ENCODE assay signal across 1 cellular context in genomic region chr19:49487277-49488045, GRCh38.
A peak's percentile ranks its signal among the peaks of the same experiment; 100 is the strongest.
TF ChIP-seq lines count a peak whose summit lies in the region.

TSS of gene RPL13A (plus strand) at chr19:49487608. CDS start at chr19:49487630, 22 bp downstream.

TF ChIP-seq in HepG2, 621 proteins besides CTCF, POLR2A, EP300 and RAD21 (continued from another document and continues in another):
- peak; percentile 93; the same call in 1 of the 2 replicates for TF ChIP-seq HMGXB3 (CRISPR knock-in tag; IDR thresholded peaks at IDR 0.05; ENCODE audit: borderline replicate concordance)
- TF ChIP-seq ZNF510 (CRISPR knock-in tag; IDR thresholded peaks at IDR 0.05; ENCODE audit: low read depth): no peak
- TF ChIP-seq, protein P1, sequence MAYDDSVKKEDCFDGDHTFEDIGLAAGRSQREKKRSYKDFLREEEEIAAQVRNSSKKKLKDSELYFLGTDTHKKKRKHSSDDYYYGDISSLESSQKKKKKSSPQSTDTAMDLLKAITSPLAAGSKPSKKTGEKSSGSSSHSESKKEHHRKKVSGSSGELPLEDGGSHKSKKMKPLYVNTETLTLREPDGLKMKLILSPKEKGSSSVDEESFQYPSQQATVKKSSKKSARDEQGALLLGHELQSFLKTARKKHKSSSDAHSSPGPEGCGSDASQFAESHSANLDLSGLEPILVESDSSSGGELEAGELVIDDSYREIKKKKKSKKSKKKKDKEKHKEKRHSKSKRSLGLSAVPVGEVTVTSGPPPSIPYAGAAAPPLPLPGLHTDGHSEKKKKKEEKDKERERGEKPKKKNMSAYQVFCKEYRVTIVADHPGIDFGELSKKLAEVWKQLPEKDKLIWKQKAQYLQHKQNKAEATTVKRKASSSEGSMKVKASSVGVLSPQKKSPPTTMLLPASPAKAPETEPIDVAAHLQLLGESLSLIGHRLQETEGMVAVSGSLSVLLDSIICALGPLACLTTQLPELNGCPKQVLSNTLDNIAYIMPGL (CRISPR knock-in tag; IDR thresholded peaks at IDR 0.05; ENCODE audit: borderline replicate concordance in 1 of 2, low read depth in 1 of 2): peak; percentile 84 to 92
- no peak for TF ChIP-seq SOX6 (IDR thresholded peaks at IDR 0.05)
- peak; percentile 46; the same call in 1 of the 2 replicates for TF ChIP-seq SOX6 (CRISPR knock-in tag; IDR thresholded peaks at IDR 0.05)
- TF ChIP-seq ZNF572 (CRISPR knock-in tag; IDR thresholded peaks at IDR 0.05): peak; percentile 85; the same call in 1 of the 2 replicates
- no peak for TF ChIP-seq MAFK (conservative IDR thresholded peaks at IDR 0.05 in 1 of 2, IDR thresholded peaks at IDR 0.05 in 1 of 2; ENCODE audit: low read length in 2 of 2)
- TF ChIP-seq ATM (IDR thresholded peaks at IDR 0.05; ENCODE audit: borderline replicate concordance): no peak
- TF ChIP-seq PCBP2 (optimal IDR thresholded peaks at IDR 0.05; ENCODE audit: low read depth, low read length, poor library complexity, severe bottlenecking): no peak
- 0 out of 2 replicates have a peak, but pooled peaks have one; percentile 51 for TF ChIP-seq ZNF180 (CRISPR knock-in tag; IDR thresholded peaks at IDR 0.05; ENCODE audit: borderline replicate concordance, low read depth)
- 0 out of 2 replicates have a peak, but pooled peaks have one; percentile 39 for TF ChIP-seq ZBTB8A (CRISPR knock-in tag; IDR thresholded peaks at IDR 0.05; ENCODE audit: borderline replicate concordance, low read depth)
- TF ChIP-seq ZNF484 (CRISPR knock-in tag; IDR thresholded peaks at IDR 0.05; ENCODE audit: borderline replicate concordance, low read depth): no peak
- no peak for TF ChIP-seq ZNF552 (CRISPR knock-in tag; IDR thresholded peaks at IDR 0.05; ENCODE audit: borderline replicate concordance)
- no peak for TF ChIP-seq ZNF775 (CRISPR knock-in tag; IDR thresholded peaks at IDR 0.05; ENCODE audit: borderline replicate concordance)
- peak; percentile 72; the same call in 1 of the 2 replicates for TF ChIP-seq SAFB2 (CRISPR knock-in tag; IDR thresholded peaks at IDR 0.05; ENCODE audit: borderline replicate concordance, low read depth)
- no peak for TF ChIP-seq ZNF644 (CRISPR knock-in tag; IDR thresholded peaks at IDR 0.05; ENCODE audit: low read depth)
- TF ChIP-seq SIN3A (IDR thresholded peaks at IDR 0.05; ENCODE audit: borderline replicate concordance, low read depth, low read length): peak; percentile 89
- TF ChIP-seq FOSL1 (CRISPR knock-in tag; IDR thresholded peaks at IDR 0.05; ENCODE audit: borderline replicate concordance): no peak
- TF ChIP-seq JUN (CRISPR knock-in tag; IDR thresholded peaks at IDR 0.05): no peak
- TF ChIP-seq, protein P2, sequence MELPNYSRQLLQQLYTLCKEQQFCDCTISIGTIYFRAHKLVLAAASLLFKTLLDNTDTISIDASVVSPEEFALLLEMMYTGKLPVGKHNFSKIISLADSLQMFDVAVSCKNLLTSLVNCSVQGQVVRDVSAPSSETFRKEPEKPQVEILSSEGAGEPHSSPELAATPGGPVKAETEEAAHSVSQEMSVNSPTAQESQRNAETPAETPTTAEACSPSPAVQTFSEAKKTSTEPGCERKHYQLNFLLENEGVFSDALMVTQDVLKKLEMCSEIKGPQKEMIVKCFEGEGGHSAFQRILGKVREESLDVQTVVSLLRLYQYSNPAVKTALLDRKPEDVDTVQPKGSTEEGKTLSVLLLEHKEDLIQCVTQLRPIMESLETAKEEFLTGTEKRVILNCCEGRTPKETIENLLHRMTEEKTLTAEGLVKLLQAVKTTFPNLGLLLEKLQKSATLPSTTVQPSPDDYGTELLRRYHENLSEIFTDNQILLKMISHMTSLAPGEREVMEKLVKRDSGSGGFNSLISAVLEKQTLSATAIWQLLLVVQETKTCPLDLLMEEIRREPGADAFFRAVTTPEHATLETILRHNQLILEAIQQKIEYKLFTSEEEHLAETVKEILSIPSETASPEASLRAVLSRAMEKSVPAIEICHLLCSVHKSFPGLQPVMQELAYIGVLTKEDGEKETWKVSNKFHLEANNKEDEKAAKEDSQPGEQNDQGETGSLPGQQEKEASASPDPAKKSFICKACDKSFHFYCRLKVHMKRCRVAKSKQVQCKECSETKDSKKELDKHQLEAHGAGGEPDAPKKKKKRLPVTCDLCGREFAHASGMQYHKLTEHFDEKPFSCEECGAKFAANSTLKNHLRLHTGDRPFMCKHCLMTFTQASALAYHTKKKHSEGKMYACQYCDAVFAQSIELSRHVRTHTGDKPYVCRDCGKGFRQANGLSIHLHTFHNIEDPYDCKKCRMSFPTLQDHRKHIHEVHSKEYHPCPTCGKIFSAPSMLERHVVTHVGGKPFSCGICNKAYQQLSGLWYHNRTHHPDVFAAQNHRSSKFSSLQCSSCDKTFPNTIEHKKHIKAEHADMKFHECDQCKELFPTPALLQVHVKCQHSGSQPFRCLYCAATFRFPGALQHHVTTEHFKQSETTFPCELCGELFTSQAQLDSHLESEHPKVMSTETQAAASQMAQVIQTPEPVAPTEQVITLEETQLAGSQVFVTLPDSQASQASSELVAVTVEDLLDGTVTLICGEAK (IDR thresholded peaks at IDR 0.05): no peak
- TF ChIP-seq, protein P2 (CRISPR knock-in tag; IDR thresholded peaks at IDR 0.05): no peak
- TF ChIP-seq TSC22D2 (CRISPR knock-in tag; IDR thresholded peaks at IDR 0.05; ENCODE audit: borderline replicate concordance): peak; percentile 85; the same call in 1 of the 2 replicates
- TF ChIP-seq ZSCAN22 (CRISPR knock-in tag; IDR thresholded peaks at IDR 0.05): no peak
- no peak for TF ChIP-seq ZNF138 (CRISPR knock-in tag; IDR thresholded peaks at IDR 0.05; ENCODE audit: low read depth)
- TF ChIP-seq NONO (IDR thresholded peaks at IDR 0.05): no peak
- peak; percentile 89 for TF ChIP-seq NONO (CRISPR knock-in tag; conservative IDR thresholded peaks at IDR 0.05)
- TF ChIP-seq HNF4A (CRISPR knock-in tag; IDR thresholded peaks at IDR 0.05): peak; percentile 35
- TF ChIP-seq, protein P3, sequence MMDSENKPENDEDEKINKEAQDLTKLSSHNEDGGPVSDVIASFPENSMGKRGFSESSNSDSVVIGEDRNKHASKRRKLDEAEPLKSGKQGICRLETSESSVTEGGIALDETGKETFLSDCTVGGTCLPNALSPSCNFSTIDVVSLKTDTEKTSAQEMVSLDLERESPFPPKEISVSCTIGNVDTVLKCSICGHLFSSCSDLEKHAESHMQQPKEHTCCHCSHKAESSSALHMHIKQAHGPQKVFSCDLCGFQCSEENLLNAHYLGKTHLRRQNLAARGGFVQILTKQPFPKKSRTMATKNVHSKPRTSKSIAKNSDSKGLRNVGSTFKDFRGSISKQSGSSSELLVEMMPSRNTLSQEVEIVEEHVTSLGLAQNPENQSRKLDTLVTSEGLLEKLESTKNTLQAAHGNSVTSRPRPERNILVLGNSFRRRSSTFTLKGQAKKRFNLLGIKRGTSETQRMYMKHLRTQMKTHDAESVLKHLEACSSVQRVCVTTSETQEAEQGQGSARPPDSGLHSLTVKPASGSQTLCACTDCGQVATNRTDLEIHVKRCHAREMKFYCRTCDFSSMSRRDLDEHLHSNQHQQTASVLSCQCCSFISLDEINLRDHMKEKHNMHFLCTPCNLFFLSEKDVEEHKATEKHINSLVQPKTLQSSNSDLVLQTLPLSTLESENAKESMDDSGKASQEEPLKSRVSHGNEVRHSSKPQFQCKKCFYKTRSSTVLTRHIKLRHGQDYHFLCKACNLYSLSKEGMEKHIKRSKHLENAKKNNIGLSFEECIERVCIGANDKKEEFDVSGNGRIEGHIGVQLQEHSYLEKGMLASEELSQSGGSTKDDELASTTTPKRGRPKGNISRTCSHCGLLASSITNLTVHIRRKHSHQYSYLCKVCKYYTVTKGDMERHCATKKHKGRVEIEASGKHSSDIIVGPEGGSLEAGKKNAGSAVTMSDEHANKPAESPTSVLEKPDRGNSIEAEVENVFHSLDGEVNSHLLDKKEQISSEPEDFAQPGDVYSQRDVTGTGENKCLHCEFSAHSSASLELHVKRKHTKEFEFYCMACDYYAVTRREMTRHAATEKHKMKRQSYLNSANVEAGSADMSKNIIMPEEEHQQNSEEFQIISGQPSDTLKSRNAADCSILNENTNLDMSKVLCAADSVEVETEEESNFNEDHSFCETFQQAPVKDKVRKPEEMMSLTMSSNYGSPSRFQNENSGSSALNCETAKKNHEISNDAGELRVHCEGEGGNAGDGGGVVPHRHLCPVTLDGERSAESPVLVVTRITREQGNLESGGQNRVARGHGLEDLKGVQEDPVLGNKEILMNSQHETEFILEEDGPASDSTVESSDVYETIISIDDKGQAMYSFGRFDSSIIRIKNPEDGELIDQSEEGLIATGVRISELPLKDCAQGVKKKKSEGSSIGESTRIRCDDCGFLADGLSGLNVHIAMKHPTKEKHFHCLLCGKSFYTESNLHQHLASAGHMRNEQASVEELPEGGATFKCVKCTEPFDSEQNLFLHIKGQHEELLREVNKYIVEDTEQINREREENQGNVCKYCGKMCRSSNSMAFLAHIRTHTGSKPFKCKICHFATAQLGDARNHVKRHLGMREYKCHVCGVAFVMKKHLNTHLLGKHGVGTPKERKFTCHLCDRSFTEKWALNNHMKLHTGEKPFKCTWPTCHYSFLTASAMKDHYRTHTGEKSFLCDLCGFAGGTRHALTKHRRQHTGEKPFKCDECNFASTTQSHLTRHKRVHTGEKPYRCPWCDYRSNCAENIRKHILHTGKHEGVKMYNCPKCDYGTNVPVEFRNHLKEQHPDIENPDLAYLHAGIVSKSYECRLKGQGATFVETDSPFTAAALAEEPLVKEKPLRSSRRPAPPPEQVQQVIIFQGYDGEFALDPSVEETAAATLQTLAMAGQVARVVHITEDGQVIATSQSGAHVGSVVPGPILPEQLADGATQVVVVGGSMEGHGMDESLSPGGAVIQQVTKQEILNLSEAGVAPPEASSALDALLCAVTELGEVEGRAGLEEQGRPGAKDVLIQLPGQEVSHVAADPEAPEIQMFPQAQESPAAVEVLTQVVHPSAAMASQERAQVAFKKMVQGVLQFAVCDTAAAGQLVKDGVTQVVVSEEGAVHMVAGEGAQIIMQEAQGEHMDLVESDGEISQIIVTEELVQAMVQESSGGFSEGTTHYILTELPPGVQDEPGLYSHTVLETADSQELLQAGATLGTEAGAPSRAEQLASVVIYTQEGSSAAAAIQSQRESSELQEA (CRISPR knock-in tag; IDR thresholded peaks at IDR 0.05; ENCODE audit: not compliant biosample characterization): no peak
- TF ChIP-seq CCAR2 (optimal IDR thresholded peaks at IDR 0.05; ENCODE audit: low read depth, low read length): no peak
- TF ChIP-seq ATF7-NPFF (CRISPR knock-in tag; IDR thresholded peaks at IDR 0.05; ENCODE audit: low read depth): peak; percentile 62; the same call in 1 of the 2 replicates
- no peak for TF ChIP-seq HNRNPK (IDR thresholded peaks at IDR 0.05; ENCODE audit: low read depth, low read length, poor library complexity, severe bottlenecking)
- no peak for TF ChIP-seq ZKSCAN5 (CRISPR knock-in tag; IDR thresholded peaks at IDR 0.05)
- no peak for TF ChIP-seq PBX2 (CRISPR knock-in tag; IDR thresholded peaks at IDR 0.05)
- no peak; the same call in 1 of the 2 replicates for TF ChIP-seq KDM5A (IDR thresholded peaks at IDR 0.05; ENCODE audit: borderline replicate concordance, low read length)
